Comparison of ENCODE assay signal across 19 cellular contexts in genomic region chr2:120647487-120647886, GRCh38.
DNase-seq lines count a peak whose midpoint lies in the region; ATAC-seq and TF ChIP-seq lines count a peak whose summit lies in the region.
"Had no signal": no experiment of that assay in that cellular context is flagged by ENCODE, and none has a peak within 500 bp of the region (broad histone marks: within the 10 kb centered on the region; RNA-seq: fewer than 3 reads in every experiment).

No MANE protein-coding gene starts in this region.

- H3K27ac Mint-ChIP-seq in type B pancreatic cell: no peak overlapping the region
- H3K27ac Mint-ChIP-seq: activated T-helper 2 cell treated with anti-CD3 and anti-CD28 coated beads, Interferon-gamma antibody, Interleukin-2, Interleukin-4, amounts not matched to agents 10 μg/mL and 5 μg/mL and 100 μg/mL, durations not matched to agents 14 hours and 24 hours and 36 hours had no signal

- no peak overlapping the region for H3K4me3 ChIP-seq in GM23248
- no peak overlapping the region for H3K4me3 ChIP-seq in fibroblast of pulmonary artery (replicated peaks; ENCODE audit: low read depth, low read length)
- H3K4me3 ChIP-seq in HAP-1: no peak overlapping the region
- H3K4me3 ChIP-seq: pancreas, PC-9 had no signal

- DNase-seq in GM23248 (peak; percentile 64), RPMI7951 (ENCODE audit: low read depth) (peak; percentile 25), fibroblast of pulmonary artery (ENCODE audit: low read depth) (peak; percentile 81), type B pancreatic cell (ENCODE audit: extremely low spot score, unreplicated experiment) (peak; percentile 2), HAP-1 (ENCODE audit: low spot score in 2 of 2) (no peak), COR-L47 (lab: John Stamatoyannopoulos, UW) (no peak)
- DNase-seq: activated CD8-positive, alpha-beta memory T cell treated with anti-CD3 and anti-CD28 coated beads for 24 hours; aorta; Caco-2; islet precursor cell; NCI-H1930; NCI-H526 treated with DMSO at 0.1 percent for 48 hours; pancreas; stimulated activated naive CD8-positive, alpha-beta T cell treated with anti-CD3 and anti-CD28 coated beads, Interleukin-15, Interleukin-2, amounts not matched to agents 100 U/mL and 50 U/mL, for 24 hours; SW 1271; WERI-Rb-1 had no signal

- WGBS in GM23248 (ENCODE audit: low coverage in 1 of 2, low lambda C conversion rate in 2 of 2, missing lambda C conversion rate in 2 of 2), 2 experiments: 32 to 40% methylated on average over 6 of the region's 6 CpGs

- peaks cover 6% of the 10 kb centered on the region; the same call in 1 of the 2 replicates for H3F3A ChIP-seq in GM23248 (ENCODE audit: insufficient read depth)

- no peaks in the 10 kb centered on the region for H3K27me3 ChIP-seq in GM23248 (replicated peaks; ENCODE audit: insufficient read depth)
- no peaks in the 10 kb centered on the region for H3K27me3 ChIP-seq in HAP-1 (ENCODE audit: low read depth)
- H3K27me3 ChIP-seq: pancreas had no signal

- no peak overlapping the region for H3K9ac ChIP-seq in GM23248

- no peaks in the 10 kb centered on the region for H4K20me1 ChIP-seq in GM23248 (ENCODE audit: insufficient read depth)

- TF ChIP-seq CTCF in fibroblast of pulmonary artery (IDR thresholded peaks at IDR 0.05; ENCODE audit: low read length, missing control alignments): no peak
- no peak for TF ChIP-seq CTCF in type B pancreatic cell (conservative IDR thresholded peaks at IDR 0.05)

- H3K4me3 Mint-ChIP-seq in type B pancreatic cell: no peak overlapping the region

- H3K27me3 Mint-ChIP-seq in type B pancreatic cell: no peaks in the 10 kb centered on the region

- H3K4me1 Mint-ChIP-seq in type B pancreatic cell (ENCODE audit: unreplicated experiment): no peaks in the 10 kb centered on the region

- H3K4me2 ChIP-seq in GM23248 (ENCODE audit: unreplicated experiment): no peak overlapping the region
- H3K4me2 ChIP-seq: PC-9 had no signal

- ATAC-seq in GM18909 (IDR thresholded peaks at IDR 0.05; ENCODE audit: poor library complexity, unreplicated experiment): no peak
- ATAC-seq: pancreas; stimulated activated naive CD8-positive, alpha-beta T cell treated with anti-CD3 and anti-CD28 coated beads, Interleukin-15, Interleukin-2, amounts not matched to agents 100 U/mL and 50 U/mL, for 24 hours had no signal

- in situ Hi-C loops in GM23248 (cut with MboI): no loop called here
- in situ Hi-C loops in HAP-1 (cut with MboI; ENCODE audit: low sequenced_read_pairs): no loop called here

- no peaks in the 10 kb centered on the region for H3K36me3 ChIP-seq in GM23248 (ENCODE audit: low read depth)
- no peaks in the 10 kb centered on the region for H3K36me3 ChIP-seq in HAP-1 (replicated peaks)
- H3K36me3 ChIP-seq: pancreas, WERI-Rb-1 had no signal

- H3K79me2 ChIP-seq in GM23248 (ENCODE audit: insufficient read depth): no peaks in the 10 kb centered on the region

- H3K27ac ChIP-seq in GM23248: no peak overlapping the region
- H3K27ac ChIP-seq: pancreas, PC-9, WERI-Rb-1 had no signal

- H3K4me1 ChIP-seq in GM23248 (ENCODE audit: insufficient read depth): no peaks in the 10 kb centered on the region; the same call in 1 of the 2 replicates
- no peaks in the 10 kb centered on the region for H3K4me1 ChIP-seq in HAP-1
- H3K4me1 ChIP-seq: Caco-2, pancreas had no signal

- H3K9me3 Mint-ChIP-seq in type B pancreatic cell: peaks cover 4% of the 10 kb centered on the region

- peaks cover 4% of the 10 kb centered on the region for H3K36me3 Mint-ChIP-seq in type B pancreatic cell

- no peaks in the 10 kb centered on the region for H3K9me3 ChIP-seq in GM23248 (ENCODE audit: low read depth)
- peaks cover 2% of the 10 kb centered on the region; the same call in 1 of the 2 replicates for H3K9me3 ChIP-seq in HAP-1

- H2AFZ ChIP-seq in GM23248: no peak overlapping the region
- H2AFZ ChIP-seq: PC-9 had no signal

- H3K9me2 ChIP-seq in GM23248 (ENCODE audit: insufficient read depth): no peaks in the 10 kb centered on the region

Comparison
In these comparisons a context has a peak if more than half of its experiments do, and no peak if none do; other contexts are left out.
1. DNase-seq: peak in GM23248 (single experiment), RPMI7951 (single experiment), fibroblast of pulmonary artery (single experiment) and type B pancreatic cell (single experiment); none in HAP-1 (0 of 2) and COR-L47 (single experiment).